ENCODE assay signal across 8 cellular contexts in genomic region chr21:25967566-25968438, GRCh38.
DNase-seq lines count a peak whose midpoint lies in the region; ATAC-seq, FAIRE-seq and TF ChIP-seq lines count a peak whose summit lies in the region.

No MANE protein-coding gene starts in this region.

- FAIRE-seq in keratinocyte (lab: Jason Lieb, UNC) = peak; percentile 89

- H3K27ac ChIP-seq in keratinocyte (ENCODE audit: control insufficient read depth, insufficient read depth, low read length) = peak overlapping the region; percentile 40

- no peaks in the 10 kb centered on the region for H3K9me1 ChIP-seq in keratinocyte (ENCODE audit: control insufficient read depth, extremely low read depth, insufficient read depth, low read length)

- H3K27me3 Mint-ChIP-seq in activated naive CD4-positive, alpha-beta T cell treated with anti-CD3 and anti-CD28 coated beads for 36 hours (ENCODE audit: low read depth) = no peaks in the 10 kb centered on the region
- H3K27me3 Mint-ChIP-seq in T-cell = no peaks in the 10 kb centered on the region

- peak overlapping the region; percentile 27 for H3K4me2 ChIP-seq in keratinocyte (ENCODE audit: control insufficient read depth, extremely low read depth, insufficient read depth, low read depth, low read length)

- peak overlapping the region; percentile 58 for H3K27ac Mint-ChIP-seq in activated naive CD4-positive, alpha-beta T cell treated with anti-CD3 and anti-CD28 coated beads for 36 hours
- peak overlapping the region; percentile 83 to 84 for H3K27ac Mint-ChIP-seq in T-cell

- POLR2A ChIA-PET in T-cell (lab: Charles Lee) = no interaction called here

- H3K4me3 ChIP-seq in keratinocyte (ENCODE audit: control insufficient read depth in 2 of 3, extremely low read depth in 1 of 3, insufficient read depth in 2 of 3, low read depth in 1 of 3, low read length in 3 of 3) = no peak overlapping the region

- peaks cover 37% of the 10 kb centered on the region for H3K4me1 ChIP-seq in keratinocyte (ENCODE audit: control insufficient read depth, extremely low read depth, insufficient read depth, low read length)

- H4K20me1 ChIP-seq in keratinocyte (ENCODE audit: control insufficient read depth, extremely low read depth, insufficient read depth, low read length) = peaks cover 3% of the 10 kb centered on the region

- ATAC-seq in HG03095 (IDR thresholded peaks at IDR 0.05; ENCODE audit: unreplicated experiment) (peak; percentile 99), T-cell (replicated peaks in 1 of 4) (peak; percentile 63 to 85 (median 80))

- H3K36me3 Mint-ChIP-seq in activated naive CD4-positive, alpha-beta T cell treated with anti-CD3 and anti-CD28 coated beads for 36 hours (ENCODE audit: low read depth) = peaks cover 30% of the 10 kb centered on the region
- H3K36me3 Mint-ChIP-seq in T-cell = peaks cover 37% of the 10 kb centered on the region

- intact Hi-C loops in activated naive CD4-positive, alpha-beta T cell treated with anti-CD3 and anti-CD28 coated beads for 36 hours (cut with micrococcal nuclease) = loop anchor here (5.0 kb wide), 2 partner anchors 104 to 204 kb away; partner anchors contain the start of gene APP

- H3K9me3 ChIP-seq in keratinocyte (ENCODE audit: control insufficient read depth, low read depth, low read length) = no peaks in the 10 kb centered on the region

- H3K4me1 Mint-ChIP-seq in activated naive CD4-positive, alpha-beta T cell treated with anti-CD3 and anti-CD28 coated beads for 36 hours (ENCODE audit: low read depth) = peaks cover 9% of the 10 kb centered on the region
- peaks cover 8 to 13% (median 8%) of the 10 kb centered on the region in 3 donors for H3K4me1 Mint-ChIP-seq in T-cell

- dilution Hi-C loops in keratinocyte (cut with MboI; ENCODE audit: extremely low pct_ligation_motif_present, low sequenced_read_pairs) = no loop called here

- peaks cover 3% of the 10 kb centered on the region for H3K79me2 ChIP-seq in keratinocyte (ENCODE audit: control insufficient read depth, insufficient read depth, low read length)

- peaks cover 1% of the 10 kb centered on the region for H3K9me3 Mint-ChIP-seq in activated naive CD4-positive, alpha-beta T cell treated with anti-CD3 and anti-CD28 coated beads for 36 hours
- no peaks in the 10 kb centered on the region for H3K9me3 Mint-ChIP-seq in T-cell

- H3K27me3 ChIP-seq in keratinocyte (ENCODE audit: control insufficient read depth, extremely low read depth, insufficient read depth, low read length) = no peaks in the 10 kb centered on the region

- CTCF ChIA-PET in activated naive CD4-positive, alpha-beta T cell treated with anti-CD3 and anti-CD28 coated beads for 36 hours (lab: Charles Lee) = no interaction called here
- CTCF ChIA-PET in T-cell (lab: Charles Lee) = interaction anchor here in 1 of 2 donors (0.6 to 1.6 kb wide), 2 partner anchors 203 to 1936 kb away, joined by 3 read pairs; no protein-coding TSS in a partner anchor

- no peak overlapping the region for H2AFZ ChIP-seq in keratinocyte (ENCODE audit: control insufficient read depth, low read length)

- H3K9ac ChIP-seq in keratinocyte (ENCODE audit: control insufficient read depth, extremely low read depth, insufficient read depth, low read length) = no peak overlapping the region

- no peak overlapping the region for H3K4me3 Mint-ChIP-seq in activated naive CD4-positive, alpha-beta T cell treated with anti-CD3 and anti-CD28 coated beads for 36 hours
- H3K4me3 Mint-ChIP-seq in T-cell = peak overlapping the region in 1 of 3 donors; percentile 17

- peak; percentile 16 for DNase-seq in activated naive CD4-positive, alpha-beta T cell treated with anti-CD3 and anti-CD28 coated beads for 36 hours
- DNase-seq in activated naive CD4-positive, alpha-beta T cell treated with Interleukin-2 at 50 U/mL for 16 hours = no peak
- DNase-seq in T-cell = peak in 2 of 34 experiments; percentile 4 to 5
- DNase-seq in keratinocyte (ENCODE audit: low read depth, low spot score) = no peak
- no peak for DNase-seq in NCI-H146 (lab: John Stamatoyannopoulos, UW)
- DNase-seq in NCI-H2171 treated with DMSO at 0.1 percent for 48 hours (lab: John Stamatoyannopoulos, UW) = no peak
- no peak for DNase-seq in NCI-H345 treated with DMSO at 0.1 percent for 48 hours (lab: John Stamatoyannopoulos, UW; ENCODE audit: unreplicated experiment)

- peaks cover 11 to 15% of the 10 kb centered on the region in 2 experiments for H3K36me3 ChIP-seq in keratinocyte (ENCODE audit: control insufficient read depth in 2 of 2, extremely low read depth in 1 of 2, insufficient read depth in 2 of 2, low read length in 2 of 2)

- TF ChIP-seq CTCF in keratinocyte (optimal IDR thresholded peaks at IDR 0.05 in 1 of 3, IDR thresholded peaks at IDR 0.05 in 1 of 3, conservative IDR thresholded peaks at IDR 0.05 in 1 of 3; ENCODE audit: extremely low read depth in 1 of 3, insufficient read depth in 2 of 3, low read length in 3 of 3) = no peak
